Comparison of ENCODE assay signal across 18 cellular contexts in the genomic region with DNA sequence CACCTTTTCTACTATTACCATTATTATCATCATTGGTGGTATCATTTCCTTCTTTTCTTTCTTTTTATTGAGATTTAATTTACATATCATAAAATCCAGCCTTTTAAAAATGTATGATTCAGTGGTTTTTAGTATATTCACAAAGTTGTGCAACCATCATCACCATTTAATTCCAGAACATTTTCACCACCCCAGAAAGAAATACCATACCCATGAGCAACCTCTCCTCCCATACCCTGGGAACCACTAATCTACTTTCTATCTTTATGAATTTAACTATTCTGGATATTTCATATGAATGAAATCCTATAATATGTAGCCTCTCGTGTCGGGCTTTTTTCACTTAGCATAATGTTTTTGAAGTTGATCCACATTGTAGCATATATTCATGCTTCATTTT. TPM values are rescaled to one million over a fixed set of nuclear protein-coding genes. Genes with fewer than 3 reads are reported as not detected.
DNase-seq lines count a peak whose midpoint lies in the region; ATAC-seq, FAIRE-seq and TF ChIP-seq lines count a peak whose summit lies in the region.
"Had no signal": no experiment of that assay in that cellular context is flagged by ENCODE, and none has a peak within 500 bp of the region (broad histone marks: within the 10 kb centered on the region; RNA-seq: fewer than 3 reads in every experiment).

No MANE protein-coding gene starts in this region.

- peak overlapping the region; percentile 30 for H3K27ac Mint-ChIP-seq in astrocyte (ENCODE audit: unreplicated experiment)
- H3K27ac Mint-ChIP-seq: activated CD4-positive, alpha-beta memory T cell treated with anti-CD3 and anti-CD28 coated beads, Interleukin-2, amount 10 ng/mL, durations not matched to agents 7 days and 5 days; activated T-helper 1 cell treated with anti-CD3 and anti-CD28 coated beads, Interleukin-12 subunit alpha, Interleukin-12 subunit beta, Interleukin-2, Interleukin-4 antibody, amounts not matched to agents 30 ng/mL and 10 ng/mL and 1 ng/mL, durations not matched to agents 14 hours and 24 hours and 36 hours; mesothelial cell of epicardium had no signal

- peaks cover 4% of the 10 kb centered on the region for H3K36me3 ChIP-seq in astrocyte (ENCODE audit: insufficient read depth, low read length)

- H3K4me2 ChIP-seq in astrocyte (ENCODE audit: low read length), result no peak overlapping the region

- H3K4me1 ChIP-seq in astrocyte (ENCODE audit: insufficient read depth, low read length), result no peaks in the 10 kb centered on the region
- H3K4me1 ChIP-seq: testis had no signal

- H3K4me1 Mint-ChIP-seq in astrocyte (ENCODE audit: low read depth, unreplicated experiment), result peaks cover 12% of the 10 kb centered on the region

- no peak for TF ChIP-seq CTCF in astrocyte (IDR thresholded peaks at IDR 0.05; ENCODE audit: insufficient read depth, low read depth, low read length)
- no peak for TF ChIP-seq CTCF in fibroblast of pulmonary artery (IDR thresholded peaks at IDR 0.05; ENCODE audit: low read length, missing control alignments)

- H3K27me3 Mint-ChIP-seq in astrocyte (ENCODE audit: low read depth, unreplicated experiment), result no peaks in the 10 kb centered on the region
- H3K27me3 Mint-ChIP-seq: activated CD4-positive, alpha-beta memory T cell treated with anti-CD3 and anti-CD28 coated beads, Interleukin-2, amount 10 ng/mL, durations not matched to agents 7 days and 5 days had no signal

- DNase-seq in GM04504 (ENCODE audit: low read depth), result peak; percentile 46
- peak; percentile 36 for DNase-seq in astrocyte (ENCODE audit: low read depth)
- peak; percentile 73 for DNase-seq in fibroblast of pulmonary artery (ENCODE audit: low read depth)
- peak; percentile 50 for DNase-seq in stromal cell of bone marrow (ENCODE audit: low read depth)
- DNase-seq in stimulated activated CD4-positive, alpha-beta T cell treated with anti-CD3 and anti-CD28 coated beads, Interleukin-4, amount 100 ng/mL, for 1 hour, result no peak
- no peak for DNase-seq in activated CD8-positive, alpha-beta memory T cell treated with anti-CD3 and anti-CD28 coated beads, Interleukin-2, amount 50 U/mL, for 48 hours
- DNase-seq: activated CD4-positive, alpha-beta memory T cell treated with anti-CD3 and anti-CD28 coated beads, Interleukin-2, amount 10 ng/mL, durations not matched to agents 7 days and 5 days; hippocampal formation; NCI-H2107; NCI-H748 treated with DMSO at 0.1 percent for 48 hours; right cardiac atrium; SW 1271; testis had no signal

- H3K4me3 ChIP-seq in astrocyte (ENCODE audit: insufficient read depth, low read depth, low read length) (no peak overlapping the region), fibroblast of pulmonary artery (replicated peaks; ENCODE audit: low read depth, low read length) (no peak overlapping the region)
- H3K4me3 ChIP-seq: testis had no signal

- no peak overlapping the region for H3K4me3 Mint-ChIP-seq in astrocyte (ENCODE audit: unreplicated experiment)
- H3K4me3 Mint-ChIP-seq: activated CD4-positive, alpha-beta memory T cell treated with anti-CD3 and anti-CD28 coated beads, Interleukin-2, amount 10 ng/mL, durations not matched to agents 7 days and 5 days; activated T-helper 1 cell treated with anti-CD3 and anti-CD28 coated beads, Interleukin-12 subunit alpha, Interleukin-12 subunit beta, Interleukin-2, Interleukin-4 antibody, amounts not matched to agents 30 ng/mL and 10 ng/mL and 1 ng/mL, durations not matched to agents 14 hours and 24 hours and 36 hours; mesothelial cell of epicardium had no signal

- no peaks in the 10 kb centered on the region for H3K27me3 ChIP-seq in astrocyte (ENCODE audit: insufficient read depth, low read length)
- H3K27me3 ChIP-seq: testis had no signal

- H3K36me3 Mint-ChIP-seq in astrocyte (ENCODE audit: low read depth, unreplicated experiment), result peaks cover 14% of the 10 kb centered on the region

- FAIRE-seq in astrocyte (lab: Jason Lieb, UNC), result no peak
- FAIRE-seq: endothelial cell of umbilical vein had no signal

- peaks cover 26% of the 10 kb centered on the region for H4K20me1 ChIP-seq in astrocyte (ENCODE audit: insufficient read depth, low read length)

- no peaks in the 10 kb centered on the region for H3K9me3 Mint-ChIP-seq in astrocyte (ENCODE audit: unreplicated experiment)
- H3K9me3 Mint-ChIP-seq: activated CD4-positive, alpha-beta memory T cell treated with anti-CD3 and anti-CD28 coated beads, Interleukin-2, amount 10 ng/mL, durations not matched to agents 7 days and 5 days; activated T-helper 1 cell treated with anti-CD3 and anti-CD28 coated beads, Interleukin-12 subunit alpha, Interleukin-12 subunit beta, Interleukin-2, Interleukin-4 antibody, amounts not matched to agents 30 ng/mL and 10 ng/mL and 1 ng/mL, durations not matched to agents 14 hours and 24 hours and 36 hours; mesothelial cell of epicardium had no signal

- no peaks in the 10 kb centered on the region for H3K79me2 ChIP-seq in astrocyte (ENCODE audit: insufficient read depth, low read length)

- no peak for ATAC-seq in GM19035 (IDR thresholded peaks at IDR 0.05; ENCODE audit: unreplicated experiment)
- ATAC-seq: right cardiac atrium had no signal

- no peak overlapping the region for H2AFZ ChIP-seq in astrocyte (ENCODE audit: low read depth, low read length)

- no peak overlapping the region for H3K9ac ChIP-seq in astrocyte (ENCODE audit: low read length)

- H3K9me3 ChIP-seq in astrocyte (ENCODE audit: insufficient read depth, low read depth, low read length), result no peaks in the 10 kb centered on the region
- H3K9me3 ChIP-seq: testis had no signal

- H3K27ac ChIP-seq in astrocyte (ENCODE audit: low read depth, low read length), result no peak overlapping the region
- H3K27ac ChIP-seq: C4-2B, testis had no signal

RNA-seq across cellular contexts. Expression of gene AAGAB, which starts 29.1 kb away (rescaled TPM):
- total RNA-seq in astrocyte, result 46.0 and 52.2 TPM in 2 replicates

RNA-seq across cellular contexts. Expression of gene IQCH, which starts 29.2 kb away (rescaled TPM):
- total RNA-seq in astrocyte, result 1.9 and 2.7 TPM in 2 replicates

Comparison
In these comparisons a context has a peak if more than half of its experiments do, and no peak if none do; other contexts are left out.
1. DNase-seq: peak in GM04504 (single experiment), astrocyte (single experiment), fibroblast of pulmonary artery (single experiment) and stromal cell of bone marrow (single experiment); none in stimulated activated CD4-positive, alpha-beta T cell treated with anti-CD3 and anti-CD28 coated beads, Interleukin-4, amount 100 ng/mL, for 1 hour (single experiment) and activated CD8-positive, alpha-beta memory T cell treated with anti-CD3 and anti-CD28 coated beads, Interleukin-2, amount 50 U/mL, for 48 hours (single experiment).